Comparison of ENCODE assay signal across 15 cellular contexts in the genomic region with DNA sequence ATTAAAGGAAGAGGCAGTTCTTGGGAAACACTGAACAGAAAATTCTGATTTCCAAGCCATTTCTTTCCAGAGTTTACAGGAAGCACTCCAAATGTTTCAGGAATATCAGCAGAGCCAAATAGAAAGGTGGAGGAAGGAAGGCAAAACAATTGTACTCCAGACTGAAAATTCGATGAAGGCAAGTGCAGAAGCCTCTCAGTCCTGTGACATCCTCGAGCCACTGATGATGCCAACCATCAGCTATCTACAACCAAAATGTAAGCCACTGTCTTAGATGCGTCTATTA. TPM values are rescaled to one million over a fixed set of nuclear protein-coding genes. Genes with fewer than 3 reads are reported as not detected.
DNase-seq lines count a peak whose midpoint lies in the region; ATAC-seq, FAIRE-seq and TF ChIP-seq lines count a peak whose summit lies in the region.
"Had no signal": no experiment of that assay in that cellular context is flagged by ENCODE, and none has a peak within 500 bp of the region (broad histone marks: within the 10 kb centered on the region; RNA-seq: fewer than 3 reads in every experiment).

No MANE protein-coding gene starts in this region.

- no peak overlapping the region for H2AFZ ChIP-seq in astrocyte (ENCODE audit: low read depth, low read length)

- peaks cover 51% of the 10 kb centered on the region for H4K20me1 ChIP-seq in astrocyte (ENCODE audit: insufficient read depth, low read length)

- H3K4me3 Mint-ChIP-seq in activated CD4-positive, alpha-beta T cell treated with anti-CD3 and anti-CD28 coated beads, Interleukin-2, amount 10 ng/mL, durations not matched to agents 24 days and 14 days, result peak overlapping the region; percentile 90
- peak overlapping the region in 3 of 4 donors; percentile 67 to 99 (median 81) for H3K4me3 Mint-ChIP-seq in IgD-negative memory B cell
- peak overlapping the region; percentile 47 for H3K4me3 Mint-ChIP-seq in astrocyte (ENCODE audit: unreplicated experiment)
- peak overlapping the region; percentile 98 for H3K4me3 Mint-ChIP-seq in osteocyte (ENCODE audit: unreplicated experiment)

- H3K9me3 Mint-ChIP-seq in activated CD4-positive, alpha-beta T cell treated with anti-CD3 and anti-CD28 coated beads, Interleukin-2, amount 10 ng/mL, durations not matched to agents 24 days and 14 days, result peaks cover 2% of the 10 kb centered on the region
- H3K9me3 Mint-ChIP-seq in IgD-negative memory B cell (no peaks in the 10 kb centered on the region), astrocyte (ENCODE audit: unreplicated experiment) (peaks cover 3% of the 10 kb centered on the region), osteocyte (ENCODE audit: unreplicated experiment) (no peaks in the 10 kb centered on the region)

- H3K4me1 ChIP-seq in astrocyte (ENCODE audit: insufficient read depth, low read length) (peaks cover 18% of the 10 kb centered on the region), gastrocnemius medialis (peaks cover 27 to 34% of the 10 kb centered on the region in 2 donors)

- no peaks in the 10 kb centered on the region for H3K27me3 Mint-ChIP-seq in activated CD4-positive, alpha-beta T cell treated with anti-CD3 and anti-CD28 coated beads, Interleukin-2, amount 10 ng/mL, durations not matched to agents 24 days and 14 days
- no peaks in the 10 kb centered on the region for H3K27me3 Mint-ChIP-seq in IgD-negative memory B cell
- peaks cover 1% of the 10 kb centered on the region for H3K27me3 Mint-ChIP-seq in astrocyte (ENCODE audit: low read depth, unreplicated experiment)
- no peaks in the 10 kb centered on the region for H3K27me3 Mint-ChIP-seq in osteocyte (ENCODE audit: unreplicated experiment)

- H3K79me2 ChIP-seq in astrocyte (ENCODE audit: insufficient read depth, low read length), result peaks cover 65% of the 10 kb centered on the region

- no peak for ATAC-seq in gastrocnemius medialis

- no peak overlapping the region for H3K27ac ChIP-seq in astrocyte (ENCODE audit: low read depth, low read length)
- no peak overlapping the region for H3K27ac ChIP-seq in gastrocnemius medialis
- H3K27ac ChIP-seq: transverse colon had no signal

- H3K9me3 ChIP-seq in astrocyte (ENCODE audit: insufficient read depth, low read depth, low read length), result no peaks in the 10 kb centered on the region
- no peaks in the 10 kb centered on the region for H3K9me3 ChIP-seq in gastrocnemius medialis
- H3K9me3 ChIP-seq: transverse colon had no signal

- H3K27ac Mint-ChIP-seq in activated CD4-positive, alpha-beta T cell treated with anti-CD3 and anti-CD28 coated beads, Interleukin-2, amount 10 ng/mL, durations not matched to agents 24 days and 14 days, result no peak overlapping the region
- H3K27ac Mint-ChIP-seq in IgD-negative memory B cell (peak overlapping the region in 1 of 3 donors; percentile 99), astrocyte (ENCODE audit: unreplicated experiment) (no peak overlapping the region), osteocyte (ENCODE audit: unreplicated experiment) (no peak overlapping the region)

- TF ChIP-seq CTCF in astrocyte (IDR thresholded peaks at IDR 0.05; ENCODE audit: insufficient read depth, low read depth, low read length) (no peak), osteocyte (IDR thresholded peaks at IDR 0.05) (no peak), gastrocnemius medialis (IDR thresholded peaks at IDR 0.05 in 4 of 5, conservative IDR thresholded peaks at IDR 0.05 in 1 of 5) (no peak)

- H3K4me1 Mint-ChIP-seq in activated CD4-positive, alpha-beta T cell treated with anti-CD3 and anti-CD28 coated beads, Interleukin-2, amount 10 ng/mL, durations not matched to agents 24 days and 14 days, result peaks cover 35% of the 10 kb centered on the region
- H3K4me1 Mint-ChIP-seq in IgD-negative memory B cell (peaks cover 29 to 39% (median 34%) of the 10 kb centered on the region in 3 donors), astrocyte (ENCODE audit: low read depth, unreplicated experiment) (peaks cover 18% of the 10 kb centered on the region), osteocyte (ENCODE audit: unreplicated experiment) (peaks cover 28% of the 10 kb centered on the region)

- H3K4me3 ChIP-seq in astrocyte (ENCODE audit: insufficient read depth, low read depth, low read length) (no peak overlapping the region), gastrocnemius medialis (no peak overlapping the region)

- no peak for FAIRE-seq in astrocyte (lab: Jason Lieb, UNC)
- FAIRE-seq: endometrium had no signal

- TF ChIP-seq POLR2A in gastrocnemius medialis (IDR thresholded peaks at IDR 0.05), result no peak

- H3K9ac ChIP-seq in astrocyte (ENCODE audit: low read length), result peak overlapping the region; percentile 19

- peaks cover 27% of the 10 kb centered on the region for H3K36me3 Mint-ChIP-seq in activated CD4-positive, alpha-beta T cell treated with anti-CD3 and anti-CD28 coated beads, Interleukin-2, amount 10 ng/mL, durations not matched to agents 24 days and 14 days (ENCODE audit: low read depth)
- peaks cover under 1% of the 10 kb centered on the region for H3K36me3 Mint-ChIP-seq in IgD-negative memory B cell
- H3K36me3 Mint-ChIP-seq in astrocyte (ENCODE audit: low read depth, unreplicated experiment), result peaks cover 2% of the 10 kb centered on the region
- H3K36me3 Mint-ChIP-seq in osteocyte (ENCODE audit: unreplicated experiment), result no peaks in the 10 kb centered on the region

- DNase-seq in activated CD4-positive, alpha-beta T cell treated with anti-CD3 and anti-CD28 coated beads, Interleukin-2, amount 10 ng/mL, durations not matched to agents 24 days and 14 days, result no peak
- DNase-seq in activated CD4-positive, alpha-beta T cell treated with anti-CD3 and anti-CD28 coated beads, Interleukin-2, amount 50 U/mL, for 48 hours, result no peak
- DNase-seq in astrocyte (ENCODE audit: low read depth), result no peak
- DNase-seq in osteocyte (ENCODE audit: extremely low spot score, unreplicated experiment), result no peak
- no peak for DNase-seq in NCI-H2107 (lab: John Stamatoyannopoulos, UW)
- no peak for DNase-seq in gastrocnemius medialis
- no peak for DNase-seq in activated CD4-positive, CD25-positive, alpha-beta regulatory T cell (lab: John Stamatoyannopoulos, UW)
- DNase-seq: glutamatergic neuron; HCEC 1CT; NCI-H187; NK-92 treated with Interleukin-12 subunit alpha and Interleukin-12 subunit beta, amount 100 ng/mL, for 24 hours; SW 1271; transverse colon had no signal

- H3K27me3 ChIP-seq in astrocyte (ENCODE audit: insufficient read depth, low read length) (no peaks in the 10 kb centered on the region), gastrocnemius medialis (no peaks in the 10 kb centered on the region)
- H3K27me3 ChIP-seq: transverse colon had no signal

- H3K36me3 ChIP-seq in astrocyte (ENCODE audit: insufficient read depth, low read length) (peaks cover 17% of the 10 kb centered on the region), gastrocnemius medialis (peaks cover 0 to 8% of the 10 kb centered on the region in 2 donors)

- intact Hi-C loops in activated CD4-positive, alpha-beta T cell treated with anti-CD3 and anti-CD28 coated beads, Interleukin-2, amount 10 ng/mL, durations not matched to agents 24 days and 14 days (cut with micrococcal nuclease), result no loop called here
- intact Hi-C loops in gastrocnemius medialis (cut with DNase I; ENCODE audit: low total_unique reads), result no loop called here

- peak overlapping the region; percentile 93 for H3K4me2 ChIP-seq in astrocyte (ENCODE audit: low read length)

- in situ Hi-C loops in gastrocnemius medialis (cut with MboI; ENCODE audit: low sequenced_read_pairs in 4 of 4), result no loop called here

RNA-seq across cellular contexts. Expression of a gene that starts 2.2 kb away (rescaled TPM):
- total RNA-seq in activated CD4-positive, alpha-beta T cell treated with anti-CD3 and anti-CD28 coated beads, Interleukin-2, amount 10 ng/mL, durations not matched to agents 24 days and 14 days, result 105 and 108 TPM in 2 replicates
- polyA plus RNA-seq in IgD-negative memory B cell, result 171 TPM
- total RNA-seq in astrocyte, result 103 and 106 TPM in 2 replicates
- total RNA-seq in osteocyte, result 102 and 109 TPM in 2 replicates
- total RNA-seq in gastrocnemius medialis, result 100 to 1,000 TPM in 1 of 4 donors, 10 to 100 TPM in 3; 70.2 to 109 (median 86.6) TPM

RNA-seq across cellular contexts. Expression of a gene that starts 8.4 kb away (rescaled TPM):
- total RNA-seq in activated CD4-positive, alpha-beta T cell treated with anti-CD3 and anti-CD28 coated beads, Interleukin-2, amount 10 ng/mL, durations not matched to agents 24 days and 14 days, result 45.3 and 49.3 TPM in 2 replicates
- polyA plus RNA-seq in IgD-negative memory B cell, result 49.5 TPM
- total RNA-seq in astrocyte, result 7.8 and 11.3 TPM in 2 replicates
- total RNA-seq in osteocyte, result 6.2 and 7.4 TPM in 2 replicates
- total RNA-seq in gastrocnemius medialis, result 10 to 100 TPM in 1 of 4 donors, 1 to 10 TPM in 3; 1.6 to 25.9 (median 5.0) TPM

RNA-seq across cellular contexts. Expression of a gene that starts 34.9 kb away (rescaled TPM):
- total RNA-seq in activated CD4-positive, alpha-beta T cell treated with anti-CD3 and anti-CD28 coated beads, Interleukin-2, amount 10 ng/mL, durations not matched to agents 24 days and 14 days, result not detected in 2 replicates
- polyA plus RNA-seq in IgD-negative memory B cell, result not detected
- total RNA-seq in astrocyte, result not detected in 2 replicates
- not detected in 2 replicates for total RNA-seq in osteocyte
- total RNA-seq in gastrocnemius medialis, result not detected

RNA-seq across cellular contexts. Expression of a gene that starts 37.6 kb away (rescaled TPM):
- 9.1 and 11.7 TPM in 2 replicates for total RNA-seq in activated CD4-positive, alpha-beta T cell treated with anti-CD3 and anti-CD28 coated beads, Interleukin-2, amount 10 ng/mL, durations not matched to agents 24 days and 14 days
- polyA plus RNA-seq in IgD-negative memory B cell, result 4.1 TPM
- total RNA-seq in astrocyte (2.3 and 2.8 TPM in 2 replicates), osteocyte (10.7 and 11.1 TPM in 2 replicates), gastrocnemius medialis (1 to 10 TPM in 3 of 4 donors, under 1 TPM in 1; 0.90 to 7.8 (median 3.5) TPM)

RNA-seq across cellular contexts. Expression of a gene that starts 45.7 kb away (rescaled TPM):
- total RNA-seq in activated CD4-positive, alpha-beta T cell treated with anti-CD3 and anti-CD28 coated beads, Interleukin-2, amount 10 ng/mL, durations not matched to agents 24 days and 14 days, result 248 and 257 TPM in 2 replicates
- polyA plus RNA-seq in IgD-negative memory B cell, result 248 TPM
- 178 and 196 TPM in 2 replicates for total RNA-seq in astrocyte
- total RNA-seq in osteocyte, result 98.8 and 102 TPM in 2 replicates
- total RNA-seq in gastrocnemius medialis, result 10 to 100 TPM; 13.4 to 45.8 (median 28.2) TPM

Comparison
In these comparisons a context has a peak if more than half of its experiments do, and no peak if none do; other contexts are left out.
1. H3K4me3 Mint-ChIP-seq: peak in every context shown above with its lines; median percentile 98 in osteocyte; 90 in activated CD4-positive, alpha-beta T cell treated with anti-CD3 and anti-CD28 coated beads, Interleukin-2, amount 10 ng/mL, durations not matched to agents 24 days and 14 days; 81 in IgD-negative memory B cell; 47 in astrocyte.